9 cellular contexts compared by ENCODE assay signal in genomic region chr6:51959744-51960383, GRCh38.
DNase-seq lines count a peak whose midpoint lies in the region; ATAC-seq, FAIRE-seq and TF ChIP-seq lines count a peak whose summit lies in the region.
"Had no signal": no experiment of that assay in that cellular context is flagged by ENCODE, and none has a peak within 500 bp of the region (broad histone marks: within the 10 kb centered on the region; RNA-seq: fewer than 3 reads in every experiment).

No MANE protein-coding gene starts in this region.

- H4K20me1 ChIP-seq in endothelial cell of umbilical vein (replicated peaks; ENCODE audit: control insufficient read depth, extremely low read depth, insufficient read depth, low read length) = no peaks in the 10 kb centered on the region

- peaks cover 3% of the 10 kb centered on the region for H3K4me1 Mint-ChIP-seq in mesothelial cell of epicardium
- H3K4me1 Mint-ChIP-seq: IgD-negative memory B cell had no signal

- BruUV-seq in A673 (replicated peaks; lab: Mats Ljungman, UMichigan) = no TSS peak
- no TSS peak for BruUV-seq in endothelial cell of umbilical vein (replicated peaks; lab: Mats Ljungman, UMichigan)

- H3K9me3 ChIP-seq in A673 (ENCODE audit: low read depth, low read length, poor library complexity, severe bottlenecking) (no peaks in the 10 kb centered on the region), endothelial cell of umbilical vein (replicated peaks; ENCODE audit: control insufficient read depth, insufficient read depth, low read length) (no peaks in the 10 kb centered on the region), tibial nerve (no peaks in the 10 kb centered on the region)

- no peak overlapping the region for H3K4me3 ChIP-seq in A673 (ENCODE audit: low read depth, low read length, poor library complexity, severe bottlenecking)
- no peak overlapping the region for H3K4me3 ChIP-seq in GM12864 (ENCODE audit: low read depth, low read length)
- no peak overlapping the region for H3K4me3 ChIP-seq in HFF-Myc (replicated peaks; ENCODE audit: low read depth, low read length)
- no peak overlapping the region for H3K4me3 ChIP-seq in NB4 (ENCODE audit: low read depth, low read length)
- no peak overlapping the region for H3K4me3 ChIP-seq in endothelial cell of umbilical vein (replicated peaks in 1 of 3; ENCODE audit: insufficient read depth in 1 of 3, low read depth in 1 of 3, low read length in 3 of 3)
- H3K4me3 ChIP-seq in tibial nerve = no peak overlapping the region

- no peak overlapping the region for H2AFZ ChIP-seq in endothelial cell of umbilical vein (ENCODE audit: low read depth, low read length)

- H3K4me3 Mint-ChIP-seq in mesothelial cell of epicardium = no peak overlapping the region
- H3K4me3 Mint-ChIP-seq: IgD-negative memory B cell had no signal

- peaks cover 39% of the 10 kb centered on the region for H3K27me3 Mint-ChIP-seq in mesothelial cell of epicardium (ENCODE audit: low read depth)
- H3K27me3 Mint-ChIP-seq: IgD-negative memory B cell had no signal

- H3K9me1 ChIP-seq in endothelial cell of umbilical vein (replicated peaks; ENCODE audit: control insufficient read depth, extremely low read depth, insufficient read depth, low read length) = no peaks in the 10 kb centered on the region

- TF ChIP-seq EP300 in tibial nerve (IDR thresholded peaks at IDR 0.05) = no peak

- ATAC-seq in SK-N-SH treated with all-trans-retinoic acid at 6 μM for 48 hours = peak; percentile 96

- DNase-seq in A673 (ENCODE audit: low spot score) (peak; percentile 79), GM12864 (ENCODE audit: low read depth) (peak; percentile 38), HFF-Myc (ENCODE audit: extremely low read depth, low read depth) (peak; percentile 30), NB4 (ENCODE audit: low read depth) (peak; percentile 75), endothelial cell of umbilical vein (ENCODE audit: low read depth, low spot score) (peak; percentile 60), mesothelial cell of epicardium (ENCODE audit: low spot score in 2 of 2, unreplicated experiment in 2 of 2) (peak; percentile 53 to 83), tibial nerve (ENCODE audit: low spot score in 2 of 2) (peak; percentile 59 to 87)

- TF ChIP-seq POLR2A in NB4 (IDR thresholded peaks at IDR 0.05; ENCODE audit: extremely low read depth, insufficient read length) (no peak), endothelial cell of umbilical vein (IDR thresholded peaks at IDR 0.05; ENCODE audit: low read depth, low read length) (no peak), tibial nerve (IDR thresholded peaks at IDR 0.05) (no peak)

- H3K27ac ChIP-seq in A673 (ENCODE audit: low read depth, low read length, poor library complexity, severe bottlenecking) = no peak overlapping the region
- no peak overlapping the region for H3K27ac ChIP-seq in endothelial cell of umbilical vein (ENCODE audit: insufficient read depth, low read depth, low read length)
- no peak overlapping the region for H3K27ac ChIP-seq in tibial nerve

- no peaks in the 10 kb centered on the region for H3K4me1 ChIP-seq in A673 (ENCODE audit: insufficient read depth, low read length, poor library complexity, severe bottlenecking)
- no peaks in the 10 kb centered on the region for H3K4me1 ChIP-seq in endothelial cell of umbilical vein (ENCODE audit: control insufficient read depth, extremely low read depth, insufficient read depth, low read length)
- H3K4me1 ChIP-seq in tibial nerve = no peaks in the 10 kb centered on the region

- H3K36me3 ChIP-seq in A673 (ENCODE audit: insufficient read depth, low read length, poor library complexity, severe bottlenecking) (no peaks in the 10 kb centered on the region), endothelial cell of umbilical vein (ENCODE audit: control insufficient read depth in 2 of 2, extremely low read depth in 1 of 2, insufficient read depth in 2 of 2, low read length in 2 of 2) (no peaks in the 10 kb centered on the region), tibial nerve (no peaks in the 10 kb centered on the region)

- no peak overlapping the region for H3K27ac Mint-ChIP-seq in mesothelial cell of epicardium
- H3K27ac Mint-ChIP-seq: IgD-negative memory B cell had no signal

- no peaks in the 10 kb centered on the region for H3K27me3 ChIP-seq in A673 (replicated peaks; ENCODE audit: insufficient read depth, low read depth, low read length, poor library complexity)
- H3K27me3 ChIP-seq in endothelial cell of umbilical vein (ENCODE audit: control insufficient read depth in 2 of 2, insufficient read depth in 2 of 2, low read length in 2 of 2) = no peaks in the 10 kb centered on the region
- no peaks in the 10 kb centered on the region for H3K27me3 ChIP-seq in tibial nerve

- 7% methylated on average over 6 of the region's 6 CpGs for WGBS in tibial nerve, 2 donors

- no peaks in the 10 kb centered on the region for H3K9me3 Mint-ChIP-seq in mesothelial cell of epicardium
- H3K9me3 Mint-ChIP-seq: IgD-negative memory B cell had no signal

- H3K36me3 Mint-ChIP-seq in mesothelial cell of epicardium = no peaks in the 10 kb centered on the region
- H3K36me3 Mint-ChIP-seq: IgD-negative memory B cell had no signal

- no peaks in the 10 kb centered on the region for H3K79me2 ChIP-seq in endothelial cell of umbilical vein (ENCODE audit: control insufficient read depth, insufficient read depth, low read length)

- FAIRE-seq in endothelial cell of umbilical vein (lab: Jason Lieb, UNC) = peak; percentile 92

- POLR2A ChIA-PET in A673 (lab: Charles Lee; ENCODE audit: low non-redundant PET) = no interaction called here
- POLR2A ChIA-PET in endothelial cell of umbilical vein (lab: Charles Lee) = no interaction called here

- CTCF ChIA-PET in A673 (lab: Charles Lee) = interaction anchor here (0.6 to 2.1 kb wide), 5 partner anchors 10 to 609 kb away, joined by 3 to 7 read pairs (median 3); no protein-coding TSS in a partner anchor
- CTCF ChIA-PET in endothelial cell of umbilical vein (lab: Charles Lee) = interaction anchor here (0.6 to 2.1 kb wide), 11 partner anchors 8 to 1831 kb away, joined by 3 to 34 read pairs (median 4); partner anchors contain the start of gene TFAP2B

- intact Hi-C loops in A673 (cut with micrococcal nuclease; ENCODE audit: unreplicated experiment) = loop anchor here (1.0 to 10.0 kb wide), 3 partner anchors 105 to 1143 kb away; partner anchors contain the start of gene TFAP2B
- intact Hi-C loops in endothelial cell of umbilical vein (cut with micrococcal nuclease) = loop anchor here (1.0 to 5.0 kb wide), 3 partner anchors 105 to 1833 kb away; no protein-coding TSS in a partner anchor

- H3K4me2 ChIP-seq in endothelial cell of umbilical vein (ENCODE audit: insufficient read depth, low read length) = no peak overlapping the region

- dilution Hi-C loops in endothelial cell of umbilical vein (cut with MboI; ENCODE audit: extremely low pct_ligation_motif_present, low sequenced_read_pairs) = no loop called here

- TF ChIP-seq CTCF in A673 (conservative IDR thresholded peaks at IDR 0.05; ENCODE audit: low read depth, low read length) (peak; percentile 92), GM12864 (IDR thresholded peaks at IDR 0.05; ENCODE audit: low read depth, low read length, missing control alignments) (peak; percentile 87), HFF-Myc (IDR thresholded peaks at IDR 0.05; ENCODE audit: low read depth, low read length, missing control alignments) (peak; percentile 81), NB4 (IDR thresholded peaks at IDR 0.05; ENCODE audit: low read depth, low read length) (peak; percentile 93), endothelial cell of umbilical vein (IDR thresholded peaks at IDR 0.05; ENCODE audit: extremely low read depth in 1 of 2, insufficient read depth in 1 of 2, low read depth in 1 of 2, low read length in 2 of 2) (peak; percentile 58 to 71), mesothelial cell of epicardium (IDR thresholded peaks at IDR 0.05; ENCODE audit: unreplicated experiment) (peak; percentile 52), tibial nerve (IDR thresholded peaks at IDR 0.05) (peak; percentile 46 to 70 (median 61))

- H3K9ac ChIP-seq in endothelial cell of umbilical vein (replicated peaks; ENCODE audit: extremely low read depth, insufficient read depth, low read length) = no peak overlapping the region

TF ChIP-seq in SK-N-SH treated with all-trans-retinoic acid at 6 μM for 48 hours, 23 proteins besides CTCF, POLR2A, EP300 and RAD21:
- TF ChIP-seq OSR1 (CRISPR knock-in tag; IDR thresholded peaks at IDR 0.05) (no peak), ZNF565 (CRISPR knock-in tag; conservative IDR thresholded peaks at IDR 0.05; ENCODE audit: low read depth) (no peak)

TF ChIP-seq in endothelial cell of umbilical vein, 7 proteins besides CTCF, POLR2A, EP300 and RAD21:
- TF ChIP-seq MYC (IDR thresholded peaks at IDR 0.05; ENCODE audit: low read depth, low read length) = no peak
